Comparison of ENCODE assay signal across 1 cellular context in the genomic region with DNA sequence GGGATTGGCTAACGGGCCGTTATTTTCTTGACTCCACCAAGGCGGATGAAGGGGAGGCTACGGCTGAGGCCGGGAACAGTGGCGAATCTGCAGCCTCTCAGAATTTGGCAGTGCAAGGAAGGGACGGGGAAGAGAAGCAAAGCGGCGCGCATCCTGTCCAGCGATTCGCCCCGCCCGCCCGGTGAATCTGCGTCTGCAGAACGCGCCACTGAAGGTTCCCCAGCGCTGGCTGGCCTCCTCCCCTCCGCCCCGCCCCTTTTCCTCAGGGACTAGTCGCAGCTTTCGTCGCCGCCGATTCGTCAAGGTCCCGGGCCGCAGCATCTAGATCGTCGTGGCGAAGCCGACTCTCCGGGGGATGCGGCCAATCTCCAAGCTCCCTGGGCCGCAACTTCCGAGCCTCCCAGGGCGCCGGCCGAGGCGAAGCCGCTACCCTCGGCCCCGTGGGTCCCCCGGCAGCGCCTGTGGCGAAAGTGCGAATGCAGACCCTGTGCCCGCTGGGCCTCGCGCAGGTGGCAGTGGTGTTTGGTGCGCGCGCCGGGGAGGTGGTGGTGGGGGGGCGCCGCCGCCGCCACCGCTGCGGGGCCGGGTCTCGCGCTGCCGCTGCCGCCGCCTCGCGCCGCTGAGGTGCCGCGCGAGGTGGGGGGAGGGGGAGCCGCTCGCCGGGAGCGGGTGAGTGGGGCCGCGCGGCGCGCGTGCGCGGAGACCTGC.
TF ChIP-seq lines count a peak whose summit lies in the region.

A gene (plus strand): TSS at position 299 of the 708 bp plus-strand sequence. CDS start 978 bp downstream, outside the sequence.

TF ChIP-seq in K562, 482 proteins besides CTCF, POLR2A, EP300 and RAD21 (continued from another document and continues in another):
- peak; percentile 24 for TF ChIP-seq KDM5B (IDR thresholded peaks at IDR 0.05; ENCODE audit: insufficient replicate concordance, low read depth, low read length)
- no peak for TF ChIP-seq ZBED1 (IDR thresholded peaks at IDR 0.05)
- TF ChIP-seq, protein P1, sequence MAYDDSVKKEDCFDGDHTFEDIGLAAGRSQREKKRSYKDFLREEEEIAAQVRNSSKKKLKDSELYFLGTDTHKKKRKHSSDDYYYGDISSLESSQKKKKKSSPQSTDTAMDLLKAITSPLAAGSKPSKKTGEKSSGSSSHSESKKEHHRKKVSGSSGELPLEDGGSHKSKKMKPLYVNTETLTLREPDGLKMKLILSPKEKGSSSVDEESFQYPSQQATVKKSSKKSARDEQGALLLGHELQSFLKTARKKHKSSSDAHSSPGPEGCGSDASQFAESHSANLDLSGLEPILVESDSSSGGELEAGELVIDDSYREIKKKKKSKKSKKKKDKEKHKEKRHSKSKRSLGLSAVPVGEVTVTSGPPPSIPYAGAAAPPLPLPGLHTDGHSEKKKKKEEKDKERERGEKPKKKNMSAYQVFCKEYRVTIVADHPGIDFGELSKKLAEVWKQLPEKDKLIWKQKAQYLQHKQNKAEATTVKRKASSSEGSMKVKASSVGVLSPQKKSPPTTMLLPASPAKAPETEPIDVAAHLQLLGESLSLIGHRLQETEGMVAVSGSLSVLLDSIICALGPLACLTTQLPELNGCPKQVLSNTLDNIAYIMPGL (CRISPR knock-in tag; IDR thresholded peaks at IDR 0.05), result peak; percentile 90; the same call in 1 of the 2 replicates
- TF ChIP-seq, protein P2, sequence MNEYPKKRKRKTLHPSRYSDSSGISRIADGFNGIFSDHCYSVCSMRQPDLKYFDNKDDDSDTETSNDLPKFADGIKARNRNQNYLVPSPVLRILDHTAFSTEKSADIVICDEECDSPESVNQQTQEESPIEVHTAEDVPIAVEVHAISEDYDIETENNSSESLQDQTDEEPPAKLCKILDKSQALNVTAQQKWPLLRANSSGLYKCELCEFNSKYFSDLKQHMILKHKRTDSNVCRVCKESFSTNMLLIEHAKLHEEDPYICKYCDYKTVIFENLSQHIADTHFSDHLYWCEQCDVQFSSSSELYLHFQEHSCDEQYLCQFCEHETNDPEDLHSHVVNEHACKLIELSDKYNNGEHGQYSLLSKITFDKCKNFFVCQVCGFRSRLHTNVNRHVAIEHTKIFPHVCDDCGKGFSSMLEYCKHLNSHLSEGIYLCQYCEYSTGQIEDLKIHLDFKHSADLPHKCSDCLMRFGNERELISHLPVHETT (CRISPR knock-in tag; conservative IDR thresholded peaks at IDR 0.05 in 1 of 2, IDR thresholded peaks at IDR 0.05 in 1 of 2), result peak in 1 of 2 experiments; percentile 96; a peak in 2 of 4 replicates
- no peak for TF ChIP-seq L3MBTL2 (IDR thresholded peaks at IDR 0.05)
- no peak for TF ChIP-seq SMC3 (conservative IDR thresholded peaks at IDR 0.05; ENCODE audit: insufficient read depth, low read depth, low read length)
- peak; percentile 96 for TF ChIP-seq RBM22 (IDR thresholded peaks at IDR 0.05; ENCODE audit: low read depth, low read length, poor library complexity, severe bottlenecking)
- no peak for TF ChIP-seq FOXJ2 (tag; IDR thresholded peaks at IDR 0.05)
- TF ChIP-seq NR1H2 (CRISPR knock-in tag; IDR thresholded peaks at IDR 0.05), result no peak
- TF ChIP-seq, protein P3, sequence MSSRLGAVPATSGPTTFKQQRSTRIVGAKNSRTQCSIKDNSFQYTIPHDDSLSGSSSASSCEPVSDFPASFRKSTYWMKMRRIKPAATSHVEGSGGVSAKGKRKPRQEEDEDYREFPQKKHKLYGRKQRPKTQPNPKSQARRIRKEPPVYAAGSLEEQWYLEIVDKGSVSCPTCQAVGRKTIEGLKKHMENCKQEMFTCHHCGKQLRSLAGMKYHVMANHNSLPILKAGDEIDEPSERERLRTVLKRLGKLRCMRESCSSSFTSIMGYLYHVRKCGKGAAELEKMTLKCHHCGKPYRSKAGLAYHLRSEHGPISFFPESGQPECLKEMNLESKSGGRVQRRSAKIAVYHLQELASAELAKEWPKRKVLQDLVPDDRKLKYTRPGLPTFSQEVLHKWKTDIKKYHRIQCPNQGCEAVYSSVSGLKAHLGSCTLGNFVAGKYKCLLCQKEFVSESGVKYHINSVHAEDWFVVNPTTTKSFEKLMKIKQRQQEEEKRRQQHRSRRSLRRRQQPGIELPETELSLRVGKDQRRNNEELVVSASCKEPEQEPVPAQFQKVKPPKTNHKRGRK (tag; IDR thresholded peaks at IDR 0.05), result no peak
- no peak for TF ChIP-seq TRIM28 (IDR thresholded peaks at IDR 0.05)
- no peak for TF ChIP-seq ZFP30 (CRISPR knock-in tag; IDR thresholded peaks at IDR 0.05; ENCODE audit: borderline replicate concordance)
- TF ChIP-seq NFRKB (IDR thresholded peaks at IDR 0.05; ENCODE audit: low read depth), result no peak; the same call in 1 of the 2 replicates
- TF ChIP-seq, protein P4, sequence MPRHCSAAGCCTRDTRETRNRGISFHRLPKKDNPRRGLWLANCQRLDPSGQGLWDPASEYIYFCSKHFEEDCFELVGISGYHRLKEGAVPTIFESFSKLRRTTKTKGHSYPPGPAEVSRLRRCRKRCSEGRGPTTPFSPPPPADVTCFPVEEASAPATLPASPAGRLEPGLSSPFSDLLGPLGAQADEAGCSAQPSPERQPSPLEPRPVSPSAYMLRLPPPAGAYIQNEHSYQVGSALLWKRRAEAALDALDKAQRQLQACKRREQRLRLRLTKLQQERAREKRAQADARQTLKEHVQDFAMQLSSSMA (CRISPR knock-in tag; IDR thresholded peaks at IDR 0.05), result no peak; the same call in 1 of the 2 replicates
- peak; percentile 36 to 79; a peak in 2 of 4 replicates for TF ChIP-seq NONO (IDR thresholded peaks at IDR 0.05; ENCODE audit: low read depth in 2 of 2, low read length in 1 of 2)
- TF ChIP-seq MED1 (CRISPR knock-in tag; IDR thresholded peaks at IDR 0.05; ENCODE audit: borderline replicate concordance), result no peak
- no peak for TF ChIP-seq SMARCA5 (IDR thresholded peaks at IDR 0.05)
- no peak for TF ChIP-seq SAFB (IDR thresholded peaks at IDR 0.05; ENCODE audit: borderline replicate concordance, low read depth, low read length)
- TF ChIP-seq ZNF224 (CRISPR knock-in tag; IDR thresholded peaks at IDR 0.05), result no peak
- TF ChIP-seq CTBP1 (IDR thresholded peaks at IDR 0.05; ENCODE audit: borderline replicate concordance), result no peak
- TF ChIP-seq, protein P5, sequence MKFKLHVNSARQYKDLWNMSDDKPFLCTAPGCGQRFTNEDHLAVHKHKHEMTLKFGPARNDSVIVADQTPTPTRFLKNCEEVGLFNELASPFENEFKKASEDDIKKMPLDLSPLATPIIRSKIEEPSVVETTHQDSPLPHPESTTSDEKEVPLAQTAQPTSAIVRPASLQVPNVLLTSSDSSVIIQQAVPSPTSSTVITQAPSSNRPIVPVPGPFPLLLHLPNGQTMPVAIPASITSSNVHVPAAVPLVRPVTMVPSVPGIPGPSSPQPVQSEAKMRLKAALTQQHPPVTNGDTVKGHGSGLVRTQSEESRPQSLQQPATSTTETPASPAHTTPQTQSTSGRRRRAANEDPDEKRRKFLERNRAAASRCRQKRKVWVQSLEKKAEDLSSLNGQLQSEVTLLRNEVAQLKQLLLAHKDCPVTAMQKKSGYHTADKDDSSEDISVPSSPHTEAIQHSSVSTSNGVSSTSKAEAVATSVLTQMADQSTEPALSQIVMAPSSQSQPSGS (CRISPR knock-in tag; IDR thresholded peaks at IDR 0.05), result no peak
- TF ChIP-seq SRSF1 (IDR thresholded peaks at IDR 0.05; ENCODE audit: low read depth, low read length), result no peak
- TF ChIP-seq RBM34 (IDR thresholded peaks at IDR 0.05; ENCODE audit: borderline replicate concordance, insufficient read depth, low read length), result no peak
- no peak for TF ChIP-seq CBX2 (IDR thresholded peaks at IDR 0.05; ENCODE audit: insufficient read depth, low read length, poor library complexity, severe bottlenecking)
- no peak for TF ChIP-seq SLC30A9 (CRISPR knock-in tag; IDR thresholded peaks at IDR 0.05)
- no peak for TF ChIP-seq PTTG1 (tag; IDR thresholded peaks at IDR 0.05; ENCODE audit: low read depth)
- TF ChIP-seq HNRNPK (IDR thresholded peaks at IDR 0.05; ENCODE audit: low read depth, low read length, poor library complexity, severe bottlenecking), result no peak
- TF ChIP-seq POU5F1 (IDR thresholded peaks at IDR 0.05; ENCODE audit: borderline replicate concordance, low read depth, low read length, partially characterized antibody), result no peak
- peak; percentile 70 for TF ChIP-seq PHF20 (IDR thresholded peaks at IDR 0.05; ENCODE audit: partially characterized antibody)
- TF ChIP-seq ATF1 (CRISPR knock-in tag; IDR thresholded peaks at IDR 0.05), result peak; percentile 74
- peak; percentile 96 for TF ChIP-seq ATF1 (tag; IDR thresholded peaks at IDR 0.05)
- no peak for TF ChIP-seq HIVEP1 (CRISPR knock-in tag; IDR thresholded peaks at IDR 0.05)
- TF ChIP-seq ZNF589 (CRISPR knock-in tag; IDR thresholded peaks at IDR 0.05; ENCODE audit: low read depth), result no peak; the same call in 1 of the 2 replicates
- TF ChIP-seq, protein P6, sequence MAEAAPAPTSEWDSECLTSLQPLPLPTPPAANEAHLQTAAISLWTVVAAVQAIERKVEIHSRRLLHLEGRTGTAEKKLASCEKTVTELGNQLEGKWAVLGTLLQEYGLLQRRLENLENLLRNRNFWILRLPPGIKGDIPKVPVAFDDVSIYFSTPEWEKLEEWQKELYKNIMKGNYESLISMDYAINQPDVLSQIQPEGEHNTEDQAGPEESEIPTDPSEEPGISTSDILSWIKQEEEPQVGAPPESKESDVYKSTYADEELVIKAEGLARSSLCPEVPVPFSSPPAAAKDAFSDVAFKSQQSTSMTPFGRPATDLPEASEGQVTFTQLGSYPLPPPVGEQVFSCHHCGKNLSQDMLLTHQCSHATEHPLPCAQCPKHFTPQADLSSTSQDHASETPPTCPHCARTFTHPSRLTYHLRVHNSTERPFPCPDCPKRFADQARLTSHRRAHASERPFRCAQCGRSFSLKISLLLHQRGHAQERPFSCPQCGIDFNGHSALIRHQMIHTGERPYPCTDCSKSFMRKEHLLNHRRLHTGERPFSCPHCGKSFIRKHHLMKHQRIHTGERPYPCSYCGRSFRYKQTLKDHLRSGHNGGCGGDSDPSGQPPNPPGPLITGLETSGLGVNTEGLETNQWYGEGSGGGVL (CRISPR knock-in tag; IDR thresholded peaks at IDR 0.05), result no peak
- peak; percentile 97 to 99 for TF ChIP-seq MAZ (CRISPR knock-in tag; conservative IDR thresholded peaks at IDR 0.05 in 1 of 2, IDR thresholded peaks at IDR 0.05 in 1 of 2)
- TF ChIP-seq, protein P7, sequence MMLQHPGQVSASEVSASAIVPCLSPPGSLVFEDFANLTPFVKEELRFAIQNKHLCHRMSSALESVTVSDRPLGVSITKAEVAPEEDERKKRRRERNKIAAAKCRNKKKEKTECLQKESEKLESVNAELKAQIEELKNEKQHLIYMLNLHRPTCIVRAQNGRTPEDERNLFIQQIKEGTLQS (IDR thresholded peaks at IDR 0.05), result no peak
- TF ChIP-seq, protein P7 (CRISPR knock-in tag; conservative IDR thresholded peaks at IDR 0.05), result no peak
- TF ChIP-seq, protein P8, sequence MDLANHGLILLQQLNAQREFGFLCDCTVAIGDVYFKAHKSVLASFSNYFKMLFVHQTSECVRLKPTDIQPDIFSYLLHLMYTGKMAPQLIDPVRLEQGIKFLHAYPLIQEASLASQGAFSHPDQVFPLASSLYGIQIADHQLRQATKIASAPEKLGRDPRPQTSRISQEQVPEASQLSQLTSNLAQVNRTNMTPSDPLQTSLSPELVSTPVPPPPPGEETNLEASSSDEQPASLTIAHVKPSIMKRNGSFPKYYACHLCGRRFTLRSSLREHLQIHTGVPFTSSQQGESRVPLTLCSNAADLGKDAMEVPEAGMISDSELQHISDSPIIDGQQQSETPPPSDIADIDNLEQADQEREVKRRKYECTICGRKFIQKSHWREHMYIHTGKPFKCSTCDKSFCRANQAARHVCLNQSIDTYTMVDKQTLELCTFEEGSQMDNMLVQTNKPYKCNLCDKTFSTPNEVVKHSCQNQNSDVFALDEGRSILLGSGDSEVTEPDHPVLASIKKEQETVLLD (IDR thresholded peaks at IDR 0.05), result no peak
- TF ChIP-seq LARP7 (IDR thresholded peaks at IDR 0.05), result peak; percentile 99
- TF ChIP-seq ZNF217 (CRISPR knock-in tag; IDR thresholded peaks at IDR 0.05), result no peak
- TF ChIP-seq ETV5 (CRISPR knock-in tag; IDR thresholded peaks at IDR 0.05; ENCODE audit: low read depth), result peak; percentile 56; the same call in 1 of the 2 replicates
- no peak for TF ChIP-seq ZNF347 (CRISPR knock-in tag; IDR thresholded peaks at IDR 0.05; ENCODE audit: low read depth)
- no peak for TF ChIP-seq BRD9 (IDR thresholded peaks at IDR 0.05; ENCODE audit: low read depth, partially characterized antibody)
- no peak for TF ChIP-seq EZH2 (IDR thresholded peaks at IDR 0.05; ENCODE audit: borderline replicate concordance, low read depth, low read length)
- no peak; the same call in 1 of the 2 replicates for TF ChIP-seq ARID1B (IDR thresholded peaks at IDR 0.05)
- TF ChIP-seq NFIX (CRISPR knock-in tag; IDR thresholded peaks at IDR 0.05; ENCODE audit: low read depth), result no peak
- TF ChIP-seq ZC3H4 (CRISPR knock-in tag; IDR thresholded peaks at IDR 0.05; ENCODE audit: borderline replicate concordance), result no peak
- peak; percentile 60; the same call in 1 of the 2 replicates for TF ChIP-seq PHF8 (IDR thresholded peaks at IDR 0.05; ENCODE audit: borderline replicate concordance, low read length)
- TF ChIP-seq CHD2 (IDR thresholded peaks at IDR 0.05; ENCODE audit: low read depth, low read length), result no peak; the same call in 1 of the 2 replicates
- no peak; the same call in 1 of the 2 replicates for TF ChIP-seq ELF4 (CRISPR knock-in tag; IDR thresholded peaks at IDR 0.05)
- TF ChIP-seq, protein P9, sequence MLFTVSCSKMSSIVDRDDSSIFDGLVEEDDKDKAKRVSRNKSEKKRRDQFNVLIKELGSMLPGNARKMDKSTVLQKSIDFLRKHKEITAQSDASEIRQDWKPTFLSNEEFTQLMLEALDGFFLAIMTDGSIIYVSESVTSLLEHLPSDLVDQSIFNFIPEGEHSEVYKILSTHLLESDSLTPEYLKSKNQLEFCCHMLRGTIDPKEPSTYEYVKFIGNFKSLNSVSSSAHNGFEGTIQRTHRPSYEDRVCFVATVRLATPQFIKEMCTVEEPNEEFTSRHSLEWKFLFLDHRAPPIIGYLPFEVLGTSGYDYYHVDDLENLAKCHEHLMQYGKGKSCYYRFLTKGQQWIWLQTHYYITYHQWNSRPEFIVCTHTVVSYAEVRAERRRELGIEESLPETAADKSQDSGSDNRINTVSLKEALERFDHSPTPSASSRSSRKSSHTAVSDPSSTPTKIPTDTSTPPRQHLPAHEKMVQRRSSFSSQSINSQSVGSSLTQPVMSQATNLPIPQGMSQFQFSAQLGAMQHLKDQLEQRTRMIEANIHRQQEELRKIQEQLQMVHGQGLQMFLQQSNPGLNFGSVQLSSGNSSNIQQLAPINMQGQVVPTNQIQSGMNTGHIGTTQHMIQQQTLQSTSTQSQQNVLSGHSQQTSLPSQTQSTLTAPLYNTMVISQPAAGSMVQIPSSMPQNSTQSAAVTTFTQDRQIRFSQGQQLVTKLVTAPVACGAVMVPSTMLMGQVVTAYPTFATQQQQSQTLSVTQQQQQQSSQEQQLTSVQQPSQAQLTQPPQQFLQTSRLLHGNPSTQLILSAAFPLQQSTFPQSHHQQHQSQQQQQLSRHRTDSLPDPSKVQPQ (CRISPR knock-in tag; IDR thresholded peaks at IDR 0.05; ENCODE audit: borderline replicate concordance), result no peak
- TF ChIP-seq NCOR1 (IDR thresholded peaks at IDR 0.05), result no peak
